Comparison of ENCODE assay signal across 9 cellular contexts in genomic region chr7:155457544-155458316, GRCh38. TPM values are rescaled to one million over a fixed set of nuclear protein-coding genes. Genes with fewer than 3 reads are reported as not detected.
DNase-seq lines count a peak whose midpoint lies in the region; ATAC-seq, FAIRE-seq and TF ChIP-seq lines count a peak whose summit lies in the region.
"Had no signal": no experiment of that assay in that cellular context is flagged by ENCODE, and none has a peak within 500 bp of the region (broad histone marks: within the 10 kb centered on the region; RNA-seq: fewer than 3 reads in every experiment).

Gene EN2, plus strand, starts transcription at chr7:155458129. Its CDS starts 249 bp downstream, at chr7:155458378.

- H4K20me1 ChIP-seq in K562 (replicated peaks; ENCODE audit: control insufficient read depth, insufficient read depth, low read length): peaks cover 2% of the 10 kb centered on the region; the same call in 1 of the 2 replicates

- H3K9me3 Mint-ChIP-seq in memory B cell: peaks cover 2% of the 10 kb centered on the region

- H3K9me1 ChIP-seq in K562 (ENCODE audit: control insufficient read depth, insufficient read depth, low read length): no peaks in the 10 kb centered on the region

- intact Hi-C loops in Right ventricle myocardium inferior (cut with DNase I) (loop anchor here (10.0 kb wide), 1 partner anchor 57 kb away; no protein-coding TSS in a partner anchor), cardiac septum (cut with DNase I) (loop anchor here (5.0 kb wide), 1 partner anchor 50 kb away; no protein-coding TSS in a partner anchor), K562 (cut with micrococcal nuclease) (no loop called here), upper lobe of right lung (cut with DNase I) (no loop called here)

- TF ChIP-seq POLR2A in K562 (conservative IDR thresholded peaks at IDR 0.05): no peak

- peaks cover 58 to 77% of the 10 kb centered on the region in 2 experiments for H3K27me3 ChIP-seq in K562 (ENCODE audit: control insufficient read depth in 2 of 2, insufficient read depth in 2 of 2, low read length in 2 of 2)
- H3K27me3 ChIP-seq in upper lobe of right lung: peaks cover 93% of the 10 kb centered on the region

- peak within 1 kb of the TSS; percentile 48; the same call in 1 of the 2 replicates for H2AFZ ChIP-seq in K562 (ENCODE audit: low read depth, low read length)

- CTCF ChIA-PET in K562 (lab: Yijun Ruan, JAX; ENCODE audit: low intra/inter-chr PET ratio): no interaction called here

- no peak within 1 kb of the TSS for H3K27ac ChIP-seq in K562 (ENCODE audit: extremely low read depth, low read depth, low read length)
- no peak within 1 kb of the TSS for H3K27ac ChIP-seq in upper lobe of right lung

- H3K36me3 Mint-ChIP-seq in memory B cell: no peaks in the 10 kb centered on the region

- POLR2A ChIA-PET in K562 (lab: Yijun Ruan, JAX): no interaction called here

- no TSS peak for BruUV-seq in K562 (replicated peaks; lab: Mats Ljungman, UMichigan)

- H3K4me2 ChIP-seq in K562 (ENCODE audit: insufficient read depth, low read length): peak within 1 kb of the TSS; percentile 46

- no peaks in the 10 kb centered on the region for H3K36me3 ChIP-seq in K562 (ENCODE audit: control insufficient read depth, insufficient read depth, low read length)
- H3K36me3 ChIP-seq in upper lobe of right lung: no peaks in the 10 kb centered on the region

- no peak for TF ChIP-seq RAD21 in K562 (CRISPR knock-in tag; conservative IDR thresholded peaks at IDR 0.05 in 1 of 2, IDR thresholded peaks at IDR 0.05 in 1 of 2)

- in situ Hi-C loops in K562 (cut with MboI): no loop called here

- TF ChIP-seq EP300 in K562 (IDR thresholded peaks at IDR 0.05; ENCODE audit: low read length): no peak

- no peak within 1 kb of the TSS for H3K9ac ChIP-seq in K562 (ENCODE audit: insufficient read depth in 1 of 2, low read depth in 2 of 2, low read length in 2 of 2)

- H3K9me3 ChIP-seq in K562 (replicated peaks; ENCODE audit: control insufficient read depth, insufficient read depth, low read depth, low read length): no peaks in the 10 kb centered on the region
- H3K9me3 ChIP-seq in upper lobe of right lung: no peaks in the 10 kb centered on the region

- H3K27ac Mint-ChIP-seq in memory B cell: peak within 1 kb of the TSS; percentile 68

- H3K79me2 ChIP-seq in K562 (ENCODE audit: control insufficient read depth, insufficient read depth, low read length): no peaks in the 10 kb centered on the region

- H3K4me3 Mint-ChIP-seq in memory B cell: peak within 1 kb of the TSS; percentile 71

- 60% methylated on average over 45 of the region's 126 CpGs for WGBS in K562 (ENCODE audit: insufficient coverage, low coverage, missing lambda C conversion rate)

- peaks cover 8% of the 10 kb centered on the region for H3K4me1 Mint-ChIP-seq in memory B cell

- FAIRE-seq in K562 (lab: Jason Lieb, UNC): no peak

- H3K4me1 ChIP-seq in K562 (replicated peaks in 1 of 2; ENCODE audit: control insufficient read depth in 2 of 2, insufficient read depth in 2 of 2, low read length in 2 of 2) (peaks cover 0 to 29% of the 10 kb centered on the region in 2 experiments; a peak in 2 of 5 replicates), upper lobe of right lung (peaks cover 20% of the 10 kb centered on the region)

- no peak for DNase-seq in Right ventricle myocardium inferior (ENCODE audit: missing footprints)
- no peak for DNase-seq in cardiac septum (ENCODE audit: low spot score)
- peak in 2 of 4 experiments; percentile 35 to 41 for DNase-seq in K562 (ENCODE audit: extremely low read depth in 1 of 4, low spot score in 3 of 4)
- peak in 1 of 2 donors; percentile 37 for DNase-seq in memory B cell (ENCODE audit: low spot score in 2 of 2)
- DNase-seq in upper lobe of right lung: no peak
- no peak for DNase-seq in SKM-1 (lab: John Stamatoyannopoulos, UW; ENCODE audit: unreplicated experiment)
- DNase-seq in NCI-H2107 (lab: John Stamatoyannopoulos, UW): no peak
- DNase-seq: activated CD4-positive, CD25-positive, alpha-beta regulatory T cell treated with anti-CD3 and anti-CD28 coated beads, Interleukin-2, amount 50 U/mL, for 72 hours had no signal

- ATAC-seq in Right ventricle myocardium inferior: peak; percentile 21
- no peak for ATAC-seq in K562
- no peak for ATAC-seq in memory B cell (ENCODE audit: low read depth)
- no peak for ATAC-seq in upper lobe of right lung
- no peak for ATAC-seq in GM21576 (IDR thresholded peaks at IDR 0.05; ENCODE audit: unreplicated experiment)

- no peak for TF ChIP-seq CTCF in K562 (IDR thresholded peaks at IDR 0.05 in 2 of 3, conservative IDR thresholded peaks at IDR 0.05 in 1 of 3; ENCODE audit: insufficient read depth in 2 of 3, low read depth in 1 of 3, low read length in 3 of 3)
- no peak for TF ChIP-seq CTCF in upper lobe of right lung (IDR thresholded peaks at IDR 0.05)

- H3K4me3 ChIP-seq in K562 (no peak within 1 kb of the TSS), upper lobe of right lung (peak within 1 kb of the TSS; percentile 46)

- H3K27me3 Mint-ChIP-seq in memory B cell: peaks cover 34% of the 10 kb centered on the region

TF ChIP-seq in K562, 482 proteins besides CTCF, POLR2A, EP300 and RAD21:
- TF ChIP-seq VEZF1 (CRISPR knock-in tag; IDR thresholded peaks at IDR 0.05) (peak; percentile 4; the same call in 1 of the 2 replicates), GTF2B (IDR thresholded peaks at IDR 0.05; ENCODE audit: extremely low read depth, insufficient read length) (no peak)

RNA-seq across cellular contexts. Expression of gene EN2, which starts in this region (rescaled TPM):
- total RNA-seq in Right ventricle myocardium inferior (0.11 TPM), cardiac septum (not detected), K562 (2014; rRNA removed) (0.08 TPM in 1 of 2 replicates, not detected in the other), K562 (2014; rRNA removed; fragmentation: Illumina TruSeq; extraction: Trizol) (not detected in 2 replicates), K562 (2015; rRNA removed; fragmentation: Illumina TruSeq; extraction: Trizol) (not detected in 2 replicates), K562 (2021) (0.04 TPM in 1 of 2 replicates, not detected in the other), upper lobe of right lung (not detected)
- total RNA-seq in K562 (2011; cell fraction: chromatin; rRNA removed; ENCODE audit: low replicate concordance): not detected in 2 replicates
- total RNA-seq in K562 (2011; cell fraction: nucleolus; rRNA removed): not detected in 2 replicates
- not detected in 2 replicates for total RNA-seq in K562 (2011; cell fraction: nucleoplasm; rRNA removed)
- polyA plus RNA-seq in K562 (2011; rRNA removed) (not detected in 2 replicates), K562 (2014; fragmentation: Illumina TruSeq; extraction: Trizol) (0.04 TPM in 1 of 2 replicates, not detected in the other), K562 (2014; fragmentation: Nextera tagmentation; extraction: Ambion mirVana) (not detected), K562 (2014; rRNA removed) (0.04 and 0.07 TPM in 2 replicates)
- polyA plus RNA-seq in K562 (2011; cell fraction: cytosol; rRNA removed): not detected in 2 replicates
- not detected in 2 replicates for polyA plus RNA-seq in K562 (2011; cell fraction: nucleus; rRNA removed)
- polyA plus RNA-seq in K562 (2012): 0.07 and 0.09 TPM in 2 replicates
- polyA minus RNA-seq in K562 (2011; rRNA and poly(A)+ RNA removed): not detected in 2 replicates
- polyA minus RNA-seq in K562 (2011; cell fraction: cytosol; rRNA and poly(A)+ RNA removed): not detected in 2 replicates
- not detected in 2 replicates for polyA minus RNA-seq in K562 (2011; cell fraction: nucleus; rRNA and poly(A)+ RNA removed)

Comparison
In these comparisons a context has a peak if more than half of its experiments do, and no peak if none do; other contexts are left out.
1. Peak in ATAC-seq in Right ventricle myocardium inferior; RNA of the gene not detected or under 1 TPM.
2. intact Hi-C loops: an anchor here in Right ventricle myocardium inferior (10.0 kb wide) and cardiac septum (5.0 kb wide); none called in K562 and upper lobe of right lung.